28 cellular contexts compared by ENCODE assay signal in genomic region chr2:144848404-144848803, GRCh38.
"Had no signal": no experiment of that assay in that cellular context is flagged by ENCODE, and none has a peak within 500 bp of the region (broad histone marks: within the 10 kb centered on the region; RNA-seq: fewer than 3 reads in every experiment).

No MANE protein-coding gene starts in this region.

- H3K4me3 ChIP-seq: adrenal gland, breast epithelium, MG63 had no signal

- ATAC-seq: activated CD8-positive, alpha-beta T cell treated with anti-CD3 and anti-CD28 coated beads, Interleukin-2, amount 10 ng/mL, durations not matched to agents 7 days and 5 days; T-helper 17 cell; WTC11 had no signal

- H3K4me1 ChIP-seq: adrenal gland, breast epithelium had no signal

- FAIRE-seq: TTC549 had no signal

- H3K27ac ChIP-seq: adrenal gland, breast epithelium had no signal

- H3K27me3 ChIP-seq: adrenal gland, breast epithelium, MG63 had no signal

- H3K9me3 ChIP-seq: adrenal gland, breast epithelium, MG63 had no signal

- DNase-seq: activated CD4-positive, alpha-beta T cell treated with anti-CD3 and anti-CD28 coated beads for 48 hours; activated CD4-positive, alpha-beta T cell treated with anti-CD3 and anti-CD28 coated beads, Interleukin-2, amount 50 U/mL, for 4 hours; activated CD4-positive, CD25-positive, alpha-beta regulatory T cell treated with anti-CD3 and anti-CD28 coated beads, Interleukin-2, amount 50 U/mL, for 72 hours; activated CD8-positive, alpha-beta memory T cell treated with anti-CD3 and anti-CD28 coated beads, Interleukin-2, amount 50 U/mL, for 48 hours; activated CD8-positive, alpha-beta T cell treated with anti-CD3 and anti-CD28 coated beads, Interleukin-2, amount 10 ng/mL, durations not matched to agents 7 days and 5 days; activated naive CD4-positive, alpha-beta T cell treated with anti-CD3 and anti-CD28 coated beads, Interleukin-2, amount 50 U/mL, for 16 hours; activated naive CD8-positive, alpha-beta T cell treated with anti-CD3 and anti-CD28 coated beads, Interleukin-2, amount 10 ng/mL, durations not matched to agents 7 days and 5 days; activated T-cell treated with anti-CD3 and anti-CD28 coated beads, Interleukin-2, amount 50 U/mL, for 1 hour; adrenal gland; aorta; central memory CD4-positive, alpha-beta T cell; MG63; MV-4-11; NCI-H1092 treated with DMSO at 0.1 percent for 48 hours; NCI-H1417 treated with DMSO at 0.1 percent for 48 hours; NCI-H1694; NCI-H2029; NCI-H2107; NCI-H2171 treated with DMSO at 0.1 percent for 48 hours; NCI-H226; NCI-H510A; NCI-H526 treated with DMSO at 0.1 percent for 48 hours; SIG-M5; T-helper 17 cell; T-helper 9 cell had no signal

- H3K36me3 ChIP-seq: adrenal gland, breast epithelium, MG63 had no signal
